11 cellular contexts compared by ENCODE assay signal in genomic region chr1:116560704-116561490, GRCh38. TPM values are rescaled to one million over a fixed set of nuclear protein-coding genes. Genes with fewer than 3 reads are reported as not detected.
DNase-seq lines count a peak whose midpoint lies in the region; ATAC-seq and TF ChIP-seq lines count a peak whose summit lies in the region.
"Had no signal": no experiment of that assay in that cellular context is flagged by ENCODE, and none has a peak within 500 bp of the region (broad histone marks: within the 10 kb centered on the region; RNA-seq: fewer than 3 reads in every experiment).

No MANE protein-coding gene starts in this region.

- H3K27me3 ChIP-seq in GM06990 (replicated peaks; ENCODE audit: control insufficient read depth, insufficient read depth, low read length) (no peaks in the 10 kb centered on the region), Loucy (ENCODE audit: insufficient read depth, low read length, poor library complexity, severe bottlenecking) (no peaks in the 10 kb centered on the region), right lobe of liver (no peaks in the 10 kb centered on the region)
- H3K27me3 ChIP-seq: suprapubic skin had no signal

- H3K36me3 Mint-ChIP-seq in effector memory CD8-positive, alpha-beta T cell (ENCODE audit: insufficient read depth) = peaks cover 4% of the 10 kb centered on the region

- no peaks in the 10 kb centered on the region for H3K27me3 Mint-ChIP-seq in effector memory CD8-positive, alpha-beta T cell

- no peak overlapping the region for H3K9ac ChIP-seq in Loucy (ENCODE audit: low read depth, low read length, poor library complexity, severe bottlenecking)

- TF ChIP-seq POLR2A in right lobe of liver (IDR thresholded peaks at IDR 0.05) = no peak

- no peaks in the 10 kb centered on the region for H3F3A ChIP-seq in Loucy (ENCODE audit: low read depth)

- peaks cover 58 to 87% of the 10 kb centered on the region in 2 donors for H3K4me1 Mint-ChIP-seq in effector memory CD8-positive, alpha-beta T cell (ENCODE audit: low read depth in 2 of 2)

- intact Hi-C loops in right lobe of liver (cut with DNase I) = no loop called here

- H3K27ac Mint-ChIP-seq in effector memory CD8-positive, alpha-beta T cell = peak overlapping the region; percentile 68 to 93

- H2AFZ ChIP-seq in Loucy (ENCODE audit: low read length) = no peak overlapping the region

- H3K9me2 ChIP-seq in Loucy (replicated peaks; ENCODE audit: low read depth, low read length) = no peaks in the 10 kb centered on the region

- H3K36me3 ChIP-seq in GM06990 (ENCODE audit: control insufficient read depth, insufficient read depth, low read length) = no peaks in the 10 kb centered on the region; the same call in none of the 2 replicates
- no peaks in the 10 kb centered on the region for H3K36me3 ChIP-seq in Loucy (ENCODE audit: insufficient read depth, low read length)
- no peaks in the 10 kb centered on the region for H3K36me3 ChIP-seq in right lobe of liver
- H3K36me3 ChIP-seq: suprapubic skin, WERI-Rb-1 had no signal

- H3K27ac ChIP-seq in right lobe of liver (no peak overlapping the region), substantia nigra (ENCODE audit: low read depth, low read length, poor library complexity, severe bottlenecking) (no peak overlapping the region)
- H3K27ac ChIP-seq: suprapubic skin, WERI-Rb-1 had no signal

- H3K79me2 ChIP-seq in Loucy (ENCODE audit: insufficient read depth, low read length) = peaks cover 95% of the 10 kb centered on the region

- TF ChIP-seq CTCF in GM06990 (IDR thresholded peaks at IDR 0.05; ENCODE audit: insufficient read depth, low read length, poor library complexity, severe bottlenecking) (no peak), Loucy (conservative IDR thresholded peaks at IDR 0.05; ENCODE audit: low read length) (no peak), right lobe of liver (IDR thresholded peaks at IDR 0.05) (no peak)

- DNase-seq in GM06990 (ENCODE audit: extremely low read depth, insufficient read length) (peak; percentile 65), NCI-H187 (lab: John Stamatoyannopoulos, UW) (no peak), right lobe of liver (no peak), NCI-H2081 (lab: John Stamatoyannopoulos, UW) (no peak), substantia nigra (lab: John Stamatoyannopoulos, UW) (no peak)
- no peak for DNase-seq in effector memory CD8-positive, alpha-beta T cell
- DNase-seq: SHP77, WERI-Rb-1 had no signal

- peak overlapping the region; percentile 39 for H3K4me2 ChIP-seq in Loucy (ENCODE audit: low read depth, low read length, poor library complexity, severe bottlenecking)

- WGBS in right lobe of liver (ENCODE audit: insufficient coverage, low coverage, low lambda C conversion rate, missing lambda C conversion rate) = 73% methylated on average over 4 of the region's 4 CpGs

- peaks cover 49% of the 10 kb centered on the region for H3K4me1 ChIP-seq in Loucy (ENCODE audit: insufficient read depth, low read length, poor library complexity, severe bottlenecking)
- H3K4me1 ChIP-seq in right lobe of liver = no peaks in the 10 kb centered on the region

- H3K4me3 ChIP-seq in GM06990 (replicated peaks; ENCODE audit: low read depth, low read length) = peak overlapping the region; percentile 25
- peak overlapping the region; percentile 20 for H3K4me3 ChIP-seq in Loucy (ENCODE audit: low read length, poor library complexity, severe bottlenecking)
- H3K4me3 ChIP-seq in right lobe of liver = no peak overlapping the region
- H3K4me3 ChIP-seq: suprapubic skin had no signal

- peaks cover 13% of the 10 kb centered on the region for H4K20me1 ChIP-seq in Loucy (ENCODE audit: insufficient read depth, low read length, poor library complexity, severe bottlenecking)

- peak overlapping the region; percentile 52 to 57 for H3K4me3 Mint-ChIP-seq in effector memory CD8-positive, alpha-beta T cell

- H3K9me3 Mint-ChIP-seq in effector memory CD8-positive, alpha-beta T cell = peaks cover 0 to 4% of the 10 kb centered on the region in 2 donors

- ATAC-seq in GM19351 (IDR thresholded peaks at IDR 0.05; ENCODE audit: unreplicated experiment) (peak; percentile 21), right lobe of liver (no peak)
- ATAC-seq in effector memory CD8-positive, alpha-beta T cell (replicated peaks) = no peak

- H3K9me3 ChIP-seq in Loucy (ENCODE audit: insufficient read depth, low read depth, low read length) (peaks cover 14% of the 10 kb centered on the region; the same call in 1 of the 2 replicates), right lobe of liver (no peaks in the 10 kb centered on the region)
- H3K9me3 ChIP-seq: suprapubic skin had no signal

RNA-seq across cellular contexts. Expression of gene CD58, which starts 9.9 kb away (rescaled TPM):
- total RNA-seq in right lobe of liver = 10 to 100 TPM in 2 of 6 experiments, 1 to 10 TPM in 4; 3.5 to 13.8 (median 7.5) TPM

Comparison
In these comparisons a context has a peak if more than half of its experiments do, and no peak if none do; other contexts are left out.
1. H3K4me3 ChIP-seq: peak in GM06990 (single experiment) and Loucy (single experiment); none in right lobe of liver (0 of 3).